Comparison of ENCODE assay signal across 8 cellular contexts in genomic region chr3:184565421-184566211, GRCh38. TPM values are rescaled to one million over a fixed set of nuclear protein-coding genes. Genes with fewer than 3 reads are reported as not detected.
DNase-seq lines count a peak whose midpoint lies in the region; ATAC-seq and TF ChIP-seq lines count a peak whose summit lies in the region.
"Had no signal": no experiment of that assay in that cellular context is flagged by ENCODE, and none has a peak within 500 bp of the region (broad histone marks: within the 10 kb centered on the region; RNA-seq: fewer than 3 reads in every experiment).

No MANE protein-coding gene starts in this region.

- no peaks in the 10 kb centered on the region for H3K9me3 Mint-ChIP-seq in CD8-positive, alpha-beta memory T cell

- peak overlapping the region; percentile 80 for H3K4me3 ChIP-seq in SK-N-MC
- H3K4me3 ChIP-seq in thoracic aorta, result no peak overlapping the region
- no peak overlapping the region for H3K4me3 ChIP-seq in CD8-positive, alpha-beta memory T cell (ENCODE audit: low read length)

- peaks cover 38 to 64% of the 10 kb centered on the region in 2 donors for H3K27me3 Mint-ChIP-seq in CD8-positive, alpha-beta memory T cell

- peaks cover 60% of the 10 kb centered on the region for H3K36me3 ChIP-seq in SK-N-MC (ENCODE audit: insufficient read depth, low read length)
- no peaks in the 10 kb centered on the region for H3K36me3 ChIP-seq in thoracic aorta
- H3K36me3 ChIP-seq in CD8-positive, alpha-beta memory T cell (ENCODE audit: insufficient read depth, low read length), result no peaks in the 10 kb centered on the region

- H3K27ac Mint-ChIP-seq in CD8-positive, alpha-beta memory T cell, result no peak overlapping the region

- no peaks in the 10 kb centered on the region for H3K27me3 ChIP-seq in thoracic aorta (replicated peaks; ENCODE audit: insufficient read depth)
- H3K27me3 ChIP-seq in CD8-positive, alpha-beta memory T cell (ENCODE audit: insufficient read depth, low read length, poor library complexity, severe bottlenecking), result peaks cover 26% of the 10 kb centered on the region

- peaks cover 7 to 34% (median 9%) of the 10 kb centered on the region in 3 donors for H3K4me1 Mint-ChIP-seq in CD8-positive, alpha-beta memory T cell

- peak overlapping the region; percentile 71 for H3K9ac ChIP-seq in SK-N-MC (ENCODE audit: insufficient read length)

- POLR2A ChIA-PET in CD8-positive, alpha-beta memory T cell (lab: Charles Lee), result no interaction called here

- H3K9me3 ChIP-seq in SK-N-MC (ENCODE audit: low read depth, low read length), result no peaks in the 10 kb centered on the region
- H3K9me3 ChIP-seq in thoracic aorta, result no peaks in the 10 kb centered on the region
- H3K9me3 ChIP-seq in CD8-positive, alpha-beta memory T cell (ENCODE audit: low read length), result no peaks in the 10 kb centered on the region

- H3K4me3 Mint-ChIP-seq in CD8-positive, alpha-beta memory T cell, result no peak overlapping the region
- H3K4me3 Mint-ChIP-seq: IgD-negative memory B cell had no signal

- peaks cover 13 to 52% of the 10 kb centered on the region in 2 donors for H3K4me1 ChIP-seq in thoracic aorta (ENCODE audit: control insufficient read depth in 1 of 2, low read depth in 2 of 2)
- H3K4me1 ChIP-seq in CD8-positive, alpha-beta memory T cell (ENCODE audit: insufficient read depth, low read length), result peaks cover 11% of the 10 kb centered on the region

- peak; percentile 86 for DNase-seq in HPDE6-E6E7 (ENCODE audit: extremely low spot score)
- DNase-seq in SK-N-MC (ENCODE audit: low read depth, low spot score), result no peak
- DNase-seq in iPS-NIHi11 (ENCODE audit: low spot score), result peak; percentile 57
- no peak for DNase-seq in thoracic aorta (ENCODE audit: low spot score)
- no peak for DNase-seq in CD8-positive, alpha-beta memory T cell
- no peak for DNase-seq in activated CD8-positive, alpha-beta memory T cell treated with anti-CD3 and anti-CD28 coated beads, Interleukin-2, amount 50 U/mL, for 4 hours
- no peak for DNase-seq in NCI-H2171 (lab: John Stamatoyannopoulos, UW)

- no peak for ATAC-seq in thoracic aorta (ENCODE audit: insufficient number of reproducible peaks, low FRiP score, low read depth)

- CTCF ChIA-PET in CD8-positive, alpha-beta memory T cell (lab: Charles Lee), result interaction anchor here (1.2 kb wide), 1 partner anchor 239 kb away, joined by 3 read pairs; no protein-coding TSS in a partner anchor

- TF ChIP-seq CTCF in thoracic aorta (IDR thresholded peaks at IDR 0.05), result no peak

- no peaks in the 10 kb centered on the region for H3K36me3 Mint-ChIP-seq in CD8-positive, alpha-beta memory T cell

- H3K27ac ChIP-seq in SK-N-MC (peak overlapping the region; percentile 85), thoracic aorta (peak overlapping the region; percentile 56 to 60)
- no peak overlapping the region for H3K27ac ChIP-seq in CD8-positive, alpha-beta memory T cell (ENCODE audit: low read depth, low read length)

RNA-seq across cellular contexts. Expression of gene EPHB3, which starts 4.0 kb away (rescaled TPM):
- 1 to 10 TPM; 2.8 to 5.0 TPM for total RNA-seq in thoracic aorta
- total RNA-seq in CD8-positive, alpha-beta memory T cell, result under 1 TPM in 1 of 2 experiments, not detected in 1; 0.04 TPM
- 0.31 TPM for polyA plus RNA-seq in CD8-positive, alpha-beta memory T cell
- polyA plus RNA-seq: IgD-negative memory B cell had no signal

Comparison
In these comparisons a context has a peak if more than half of its experiments do, and no peak if none do; other contexts are left out.
1. DNase-seq: peak in HPDE6-E6E7 (single experiment) and iPS-NIHi11 (single experiment); none in SK-N-MC (single experiment), thoracic aorta (single experiment), CD8-positive, alpha-beta memory T cell (0 of 5), activated CD8-positive, alpha-beta memory T cell treated with anti-CD3 and anti-CD28 coated beads, Interleukin-2, amount 50 U/mL, for 4 hours (single experiment) and NCI-H2171 (single experiment).